8 cellular contexts compared by ENCODE assay signal in genomic region chr7:120792091-120792860, GRCh38.
DNase-seq lines count a peak whose midpoint lies in the region; ATAC-seq, FAIRE-seq and TF ChIP-seq lines count a peak whose summit lies in the region.

No MANE protein-coding gene starts in this region.

- peaks cover 5% of the 10 kb centered on the region for H3K27me3 Mint-ChIP-seq in activated naive CD4-positive, alpha-beta T cell treated with anti-CD3 and anti-CD28 coated beads, Interleukin-2, amount 10 ng/mL, durations not matched to agents 7 days and 5 days

- CTCF ChIA-PET in activated naive CD4-positive, alpha-beta T cell treated with anti-CD3 and anti-CD28 coated beads, Interleukin-2, amount 10 ng/mL, durations not matched to agents 7 days and 5 days (lab: Charles Lee): interaction anchor here (0.6 to 2.7 kb wide), 18 partner anchors 9 to 1202 kb away, joined by 3 to 13 read pairs (median 4); no protein-coding TSS in a partner anchor

- H3K27ac ChIP-seq in SJCRH30 (no peak overlapping the region), cardiac muscle cell (no peak overlapping the region), prostate gland (no peak overlapping the region)

- no peak overlapping the region for H3K27ac Mint-ChIP-seq in activated naive CD4-positive, alpha-beta T cell treated with anti-CD3 and anti-CD28 coated beads, Interleukin-2, amount 10 ng/mL, durations not matched to agents 7 days and 5 days

- H3K4me1 Mint-ChIP-seq in activated naive CD4-positive, alpha-beta T cell treated with anti-CD3 and anti-CD28 coated beads, Interleukin-2, amount 10 ng/mL, durations not matched to agents 7 days and 5 days: no peaks in the 10 kb centered on the region

- TF ChIP-seq POLR2A in prostate gland (IDR thresholded peaks at IDR 0.05): no peak

- peak; percentile 97 for TF ChIP-seq CTCF in cardiac muscle cell (IDR thresholded peaks at IDR 0.05; ENCODE audit: low read depth, low read length)
- TF ChIP-seq CTCF in prostate gland (IDR thresholded peaks at IDR 0.05): peak in 3 of 4 experiments; percentile 28 to 53 (median 39)

- peak; percentile 98 for ATAC-seq in GM21515 (IDR thresholded peaks at IDR 0.05; ENCODE audit: unreplicated experiment)

- H3K4me3 ChIP-seq in SJCRH30 (no peak overlapping the region), cardiac muscle cell (no peak overlapping the region), prostate gland (no peak overlapping the region)

- H3K9me3 ChIP-seq in SJCRH30 (replicated peaks) (no peaks in the 10 kb centered on the region), cardiac muscle cell (ENCODE audit: low read depth) (no peaks in the 10 kb centered on the region), prostate gland (no peaks in the 10 kb centered on the region)

- no peaks in the 10 kb centered on the region for H3K9me3 Mint-ChIP-seq in activated naive CD4-positive, alpha-beta T cell treated with anti-CD3 and anti-CD28 coated beads, Interleukin-2, amount 10 ng/mL, durations not matched to agents 7 days and 5 days

- H3K27me3 ChIP-seq in SJCRH30: no peaks in the 10 kb centered on the region
- H3K27me3 ChIP-seq in cardiac muscle cell: no peaks in the 10 kb centered on the region
- no peaks in the 10 kb centered on the region for H3K27me3 ChIP-seq in prostate gland (replicated peaks; ENCODE audit: insufficient read depth)

- no peak overlapping the region for H3K4me3 Mint-ChIP-seq in activated naive CD4-positive, alpha-beta T cell treated with anti-CD3 and anti-CD28 coated beads, Interleukin-2, amount 10 ng/mL, durations not matched to agents 7 days and 5 days

- 72% methylated on average over 13 of the region's 13 CpGs for WGBS in prostate gland

- no peak for FAIRE-seq in HTR-8/SVneo (lab: Jason Lieb, UNC)

- H3K4me1 ChIP-seq in SJCRH30: no peaks in the 10 kb centered on the region
- H3K4me1 ChIP-seq in cardiac muscle cell (ENCODE audit: low read depth): no peaks in the 10 kb centered on the region
- H3K4me1 ChIP-seq in prostate gland (replicated peaks): no peaks in the 10 kb centered on the region

- H3K36me3 Mint-ChIP-seq in activated naive CD4-positive, alpha-beta T cell treated with anti-CD3 and anti-CD28 coated beads, Interleukin-2, amount 10 ng/mL, durations not matched to agents 7 days and 5 days: no peaks in the 10 kb centered on the region

- intact Hi-C loops in prostate gland (cut with DNase I): no loop called here

- H3K36me3 ChIP-seq in SJCRH30 (peaks cover 52% of the 10 kb centered on the region), cardiac muscle cell (no peaks in the 10 kb centered on the region), prostate gland (no peaks in the 10 kb centered on the region)

- DNase-seq in EH (ENCODE audit: low read depth) (peak; percentile 65), HTR-8/SVneo (ENCODE audit: insufficient read length, low spot score) (peak; percentile 26), SJCRH30 (peak; percentile 71 to 82), cardiac muscle cell (ENCODE audit: low read depth in 1 of 2, low spot score in 1 of 2) (peak; percentile 83 to 88), prostate gland (ENCODE audit: low spot score) (peak; percentile 26), middle frontal gyrus (ENCODE audit: extremely low spot score, low spot score) (no peak)
- DNase-seq in activated naive CD4-positive, alpha-beta T cell treated with anti-CD3 and anti-CD28 coated beads, Interleukin-2, amount 10 ng/mL, durations not matched to agents 7 days and 5 days: peak; percentile 67
